In genomic region chr13:44694842-44695241, GRCh38 we compare ENCODE assay signal across 26 cellular contexts.
"Had no signal": no experiment of that assay in that cellular context is flagged by ENCODE, and none has a peak within 500 bp of the region (broad histone marks: within the 10 kb centered on the region; RNA-seq: fewer than 3 reads in every experiment).

No MANE protein-coding gene starts in this region.

- H3K4me3 ChIP-seq: esophagus squamous epithelium had no signal

- H3K27ac ChIP-seq: brain microvascular endothelial cell, epithelial cell of prostate, esophagus squamous epithelium, WERI-Rb-1 had no signal

- H3K4me1 ChIP-seq: esophagus squamous epithelium had no signal

- H3K9me3 ChIP-seq: esophagus squamous epithelium had no signal

- H3K36me3 ChIP-seq: brain microvascular endothelial cell, esophagus squamous epithelium, WERI-Rb-1 had no signal

- H3K27me3 ChIP-seq: brain microvascular endothelial cell, esophagus squamous epithelium had no signal

- ATAC-seq: activated CD4-positive, CD25-positive, alpha-beta regulatory T cell treated with anti-CD3 and anti-CD28 coated beads, Interleukin-2, amount 50 U/mL, for 24 hours; activated CD8-positive, alpha-beta T cell treated with anti-CD3 and anti-CD28 coated beads for 36 hours; activated T-cell treated with anti-CD3 and anti-CD28 coated beads, Interleukin-2, amount 50 U/mL, for 4 hours; activated T-helper 17 cell treated with anti-CD3 and anti-CD28 coated beads, Interleukin-2, amount 50 U/mL, for 72 hours; T-helper 17 cell had no signal

- DNase-seq: activated B cell treated with CpG ODN at 0.5 μM for 24 hours; activated CD4-positive, alpha-beta T cell treated with anti-CD3 and anti-CD28 coated beads for 48 hours; activated CD4-positive, alpha-beta T cell treated with anti-CD3 and anti-CD28 coated beads, Interleukin-2, amount 50 U/mL, for 1 hour; activated CD4-positive, alpha-beta T cell treated with anti-CD3 and anti-CD28 coated beads, Interleukin-2, amount 50 U/mL, for 48 hours; activated CD8-positive, alpha-beta memory T cell treated with anti-CD3 and anti-CD28 coated beads for 24 hours; activated CD8-positive, alpha-beta T cell treated with anti-CD3 and anti-CD28 coated beads for 36 hours; activated effector memory CD4-positive, alpha-beta T cell treated with Interleukin-2 at 50 U/mL for 16 hours; activated gamma-delta T cell treated with Interleukin-2 at 50 U/mL for 16 hours; activated naive CD4-positive, alpha-beta T cell treated with anti-CD3 and anti-CD28 coated beads, Interleukin-2, amount 50 U/mL, for 16 hours; activated naive CD4-positive, alpha-beta T cell treated with Interleukin-2 at 50 U/mL for 16 hours; activated T-cell treated with anti-CD3 and anti-CD28 coated beads, Interleukin-2, amount 50 U/mL, for 4 hours; amniotic stem cell; anterior cingulate cortex; brain microvascular endothelial cell; caudate nucleus; cortex of kidney; effector CD8-positive, alpha-beta T cell; esophagus squamous epithelium; foreskin melanocyte; T-helper 1 cell; T-helper 17 cell; T1000; WERI-Rb-1 had no signal
